ENCODE assay signal across 8 cellular contexts in the genomic region with DNA sequence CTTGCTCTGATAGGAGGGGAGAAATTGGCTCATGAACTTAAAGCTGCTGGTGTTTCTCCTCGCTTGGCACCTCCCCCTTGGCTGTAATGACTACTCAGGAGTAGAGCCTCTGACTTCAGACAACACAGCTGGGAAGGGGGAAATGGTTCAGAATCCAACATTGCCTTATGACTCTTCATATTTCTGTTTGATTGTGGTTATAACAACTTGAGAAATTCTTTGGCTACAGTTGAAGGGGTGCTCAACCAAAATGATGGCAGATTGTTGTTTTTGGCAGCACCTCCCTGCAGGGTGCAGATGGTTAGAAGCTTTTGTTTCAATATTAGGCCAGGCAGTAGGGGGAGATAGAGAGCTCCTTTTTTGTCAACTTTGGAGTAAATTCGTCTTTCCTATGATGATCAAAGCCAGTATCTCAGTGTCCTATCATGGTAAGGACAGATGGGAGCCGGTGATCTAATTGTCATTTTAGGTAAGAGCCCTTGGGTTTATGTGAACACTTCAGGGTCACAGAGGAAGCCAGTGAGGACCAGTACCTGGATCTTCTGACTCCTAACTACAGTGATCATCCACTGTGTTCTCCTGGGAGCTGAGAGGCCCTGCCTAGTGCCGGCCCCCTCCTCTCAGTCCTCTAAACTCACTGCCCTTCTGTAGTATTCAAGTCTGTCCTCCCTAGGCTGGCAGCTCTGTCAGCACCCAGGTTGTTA. TPM values are rescaled to one million over a fixed set of nuclear protein-coding genes. Genes with fewer than 3 reads are reported as not detected.
DNase-seq lines count a peak whose midpoint lies in the region; ATAC-seq, FAIRE-seq and TF ChIP-seq lines count a peak whose summit lies in the region.

No MANE protein-coding gene starts in this region.

- H3K4me1 ChIP-seq in astrocyte (ENCODE audit: insufficient read depth, low read length) (peaks cover 13% of the 10 kb centered on the region), right cardiac atrium (ENCODE audit: control insufficient read depth, insufficient read depth, low read length) (peaks cover 6% of the 10 kb centered on the region)

- peaks cover 14% of the 10 kb centered on the region for H3K79me2 ChIP-seq in astrocyte (ENCODE audit: insufficient read depth, low read length)

- H3K4me3 Mint-ChIP-seq in astrocyte (ENCODE audit: unreplicated experiment), result no peak overlapping the region

- intact Hi-C loops in right cardiac atrium (cut with DNase I), result loop anchor here (5.0 to 10.0 kb wide), 4 partner anchors 51 to 144 kb away; a partner anchor contains a TSS

- peaks cover 70% of the 10 kb centered on the region for H3K36me3 Mint-ChIP-seq in astrocyte (ENCODE audit: low read depth, unreplicated experiment)

- no peak overlapping the region for H2AFZ ChIP-seq in astrocyte (ENCODE audit: low read depth, low read length)

- peak; percentile 52 for ATAC-seq in GM21825 (IDR thresholded peaks at IDR 0.05; ENCODE audit: unreplicated experiment)
- ATAC-seq in right cardiac atrium, result peak; percentile 86 to 87
- no peak for ATAC-seq in GM19452 (IDR thresholded peaks at IDR 0.05; ENCODE audit: unreplicated experiment)
- ATAC-seq in GM19455 (IDR thresholded peaks at IDR 0.05; ENCODE audit: unreplicated experiment), result no peak

- WGBS in right cardiac atrium, result 22% methylated on average over 4 of the region's 4 CpGs

- H3K9ac ChIP-seq in astrocyte (ENCODE audit: low read length), result peak overlapping the region; percentile 4

- H3K9me3 ChIP-seq in astrocyte (ENCODE audit: insufficient read depth, low read depth, low read length), result no peaks in the 10 kb centered on the region
- H3K9me3 ChIP-seq in right cardiac atrium (ENCODE audit: control insufficient read depth, low read length), result no peaks in the 10 kb centered on the region

- H4K20me1 ChIP-seq in astrocyte (ENCODE audit: insufficient read depth, low read length), result peaks cover 4% of the 10 kb centered on the region

- peak overlapping the region; percentile 30 for H3K4me2 ChIP-seq in astrocyte (ENCODE audit: low read length)

- no peak overlapping the region for H3K27ac Mint-ChIP-seq in astrocyte (ENCODE audit: unreplicated experiment)

- TF ChIP-seq CTCF in astrocyte (IDR thresholded peaks at IDR 0.05; ENCODE audit: insufficient read depth, low read depth, low read length) (peak; percentile 91), retinal pigment epithelial cell (conservative IDR thresholded peaks at IDR 0.05; ENCODE audit: low read depth, low read length) (peak; percentile 80)

- peaks cover 13% of the 10 kb centered on the region for H3K4me1 Mint-ChIP-seq in astrocyte (ENCODE audit: low read depth, unreplicated experiment)

- peaks cover 29% of the 10 kb centered on the region for H3K36me3 ChIP-seq in astrocyte (ENCODE audit: insufficient read depth, low read length)

- peak; percentile 89 for FAIRE-seq in astrocyte (lab: Jason Lieb, UNC)

- H3K4me3 ChIP-seq in astrocyte (ENCODE audit: insufficient read depth, low read depth, low read length), result no peak overlapping the region
- no peak overlapping the region for H3K4me3 ChIP-seq in right cardiac atrium (ENCODE audit: low read length)
- H3K4me3 ChIP-seq in retinal pigment epithelial cell (ENCODE audit: low read length), result no peak overlapping the region

- peak overlapping the region; percentile 13 for H3K27ac ChIP-seq in astrocyte (ENCODE audit: low read depth, low read length)
- H3K27ac ChIP-seq in right cardiac atrium (ENCODE audit: low read length), result peak overlapping the region; percentile 80

- H3K27me3 Mint-ChIP-seq in astrocyte (ENCODE audit: low read depth, unreplicated experiment), result no peaks in the 10 kb centered on the region

- no peaks in the 10 kb centered on the region for H3K27me3 ChIP-seq in astrocyte (ENCODE audit: insufficient read depth, low read length)
- no peaks in the 10 kb centered on the region for H3K27me3 ChIP-seq in right cardiac atrium (ENCODE audit: control insufficient read depth, insufficient read depth)

- DNase-seq in COLO829 (ENCODE audit: low spot score), result peak; percentile 76
- peak; percentile 28 for DNase-seq in NCI-H460 (ENCODE audit: extremely low read depth, low read depth)
- DNase-seq in astrocyte (ENCODE audit: low read depth), result peak; percentile 98
- peak; percentile 74 to 80 (median 74) for DNase-seq in right cardiac atrium
- DNase-seq in retinal pigment epithelial cell (ENCODE audit: low read depth), result peak; percentile 40

- H3K9me3 Mint-ChIP-seq in astrocyte (ENCODE audit: unreplicated experiment), result peaks cover 21% of the 10 kb centered on the region

RNA-seq across cellular contexts. Expression of a gene that starts 39.9 kb away (rescaled TPM):
- 23.3 and 30.3 TPM in 2 replicates for total RNA-seq in NCI-H460 (2014; rRNA removed; shearing (Covaris generic))
- polyA plus RNA-seq in NCI-H460 (2014; cell fraction: nucleus; rRNA removed), result 25.7 and 31.1 TPM in 2 replicates
- total RNA-seq in astrocyte (20.7 and 21.6 TPM in 2 replicates), right cardiac atrium (10 to 100 TPM; 66.9 to 88.5 (median 69.1) TPM)
- 18.5 TPM for polyA plus RNA-seq in right cardiac atrium

RNA-seq across cellular contexts. Expression of a gene that starts 40.2 kb away (rescaled TPM):
- 25.1 and 27.3 TPM in 2 replicates for total RNA-seq in NCI-H460 (2014; rRNA removed; shearing (Covaris generic))
- 20.9 and 21.7 TPM in 2 replicates for polyA plus RNA-seq in NCI-H460 (2014; cell fraction: nucleus; rRNA removed)
- total RNA-seq in astrocyte (13.4 and 16.9 TPM in 2 replicates), right cardiac atrium (10 to 100 TPM; 13.1 to 15.4 (median 14.0) TPM)
- 11.4 TPM for polyA plus RNA-seq in right cardiac atrium

Comparison
In these comparisons a context has a peak if more than half of its experiments do, and no peak if none do; other contexts are left out.
1. DNase-seq: peak in every context shown above with its lines; median percentile 98 in astrocyte; 76 in COLO829; 74 in right cardiac atrium; 40 in retinal pigment epithelial cell; 28 in NCI-H460.
2. ATAC-seq: peak in GM21825 (single experiment) and right cardiac atrium (2 of 2); none in GM19452 (single experiment) and GM19455 (single experiment).